9 cellular contexts compared by ENCODE assay signal in the genomic region with DNA sequence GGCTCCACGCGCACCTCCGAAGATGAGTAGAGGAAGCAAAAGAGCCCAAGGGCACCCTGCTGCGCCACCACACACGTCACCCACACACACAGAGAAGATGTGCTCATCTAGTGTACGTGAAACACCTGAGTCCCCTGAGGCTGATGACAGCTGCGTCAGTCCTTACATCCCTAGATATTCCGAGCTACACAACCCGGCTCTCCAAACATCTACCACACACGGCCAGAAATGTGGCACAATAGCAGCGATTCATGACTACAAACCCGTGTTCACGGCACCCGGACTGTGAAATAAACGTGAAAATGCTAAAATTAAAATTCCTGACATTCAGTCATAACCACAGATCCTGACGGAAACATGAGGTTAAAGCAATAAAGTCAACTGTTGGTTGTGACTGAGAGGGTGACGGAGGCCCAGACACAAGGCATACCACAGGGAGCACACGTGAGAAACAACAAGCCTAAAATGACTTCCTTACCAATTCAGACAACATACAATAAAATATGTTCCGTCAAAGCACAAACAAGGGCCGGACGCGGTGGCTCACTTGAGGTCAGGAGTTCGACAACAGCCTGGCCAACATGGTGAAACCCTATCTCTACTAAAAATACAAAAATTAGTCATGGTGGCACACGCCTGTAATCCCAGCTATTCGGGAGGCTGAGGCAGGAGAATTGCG. TPM values are rescaled to one million over a fixed set of nuclear protein-coding genes. Genes with fewer than 3 reads are reported as not detected.
A peak's percentile ranks its signal among the peaks of the same experiment; 100 is the strongest.
DNase-seq lines count a peak whose midpoint lies in the region; ATAC-seq and TF ChIP-seq lines count a peak whose summit lies in the region.
"Had no signal": no experiment of that assay in that cellular context is flagged by ENCODE, and none has a peak within 500 bp of the region (broad histone marks: within the 10 kb centered on the region; RNA-seq: fewer than 3 reads in every experiment).

No MANE protein-coding gene starts in this region.

- peaks cover 88% of the 10 kb centered on the region for H3K36me3 Mint-ChIP-seq in activated T-cell treated with anti-CD3 and anti-CD28 coated beads, Interleukin-2, amount 50 U/mL, for 24 hours (ENCODE audit: low read depth)
- peaks cover 100% of the 10 kb centered on the region for H3K36me3 Mint-ChIP-seq in stimulated activated effector memory CD8-positive, alpha-beta T cell treated with anti-CD3 and anti-CD28 coated beads, Interleukin-12 subunit alpha, Interleukin-12 subunit beta, amount 100 ng/mL, for 72 hours

- TF ChIP-seq CTCF in esophagus muscularis mucosa (IDR thresholded peaks at IDR 0.05) (no peak), testis (IDR thresholded peaks at IDR 0.05) (no peak)

- no peaks in the 10 kb centered on the region for H3K27me3 Mint-ChIP-seq in activated T-cell treated with anti-CD3 and anti-CD28 coated beads, Interleukin-2, amount 50 U/mL, for 24 hours

- H3K27ac ChIP-seq in esophagus muscularis mucosa (replicated peaks in 1 of 4), result peak overlapping the region in 3 of 4 donors; percentile 23 to 45 (median 35)
- no peak overlapping the region for H3K27ac ChIP-seq in testis
- H3K27ac ChIP-seq: HL-60, PC-9 had no signal

- H3K36me3 ChIP-seq in esophagus muscularis mucosa (peaks cover 36 to 72% (median 44%) of the 10 kb centered on the region in 4 donors), testis (ENCODE audit: low read depth, missing control alignments) (no peaks in the 10 kb centered on the region)

- no peak for TF ChIP-seq EP300 in esophagus muscularis mucosa (IDR thresholded peaks at IDR 0.05)

- no peak overlapping the region for H3K4me3 Mint-ChIP-seq in activated T-cell treated with anti-CD3 and anti-CD28 coated beads, Interleukin-2, amount 50 U/mL, for 24 hours
- peak overlapping the region; percentile 26 for H3K4me3 Mint-ChIP-seq in stimulated activated effector memory CD8-positive, alpha-beta T cell treated with anti-CD3 and anti-CD28 coated beads, Interleukin-12 subunit alpha, Interleukin-12 subunit beta, amount 100 ng/mL, for 72 hours

- no peaks in the 10 kb centered on the region for H3K27me3 ChIP-seq in esophagus muscularis mucosa
- H3K27me3 ChIP-seq in testis, result no peaks in the 10 kb centered on the region

- peak; percentile 37 for ATAC-seq in stimulated activated effector memory CD8-positive, alpha-beta T cell treated with anti-CD3 and anti-CD28 coated beads, Interleukin-12 subunit alpha, Interleukin-12 subunit beta, amount 100 ng/mL, for 72 hours

- H3K4me3 ChIP-seq in esophagus muscularis mucosa (no peak overlapping the region), testis (no peak overlapping the region)
- H3K4me3 ChIP-seq: PC-9 had no signal

- TF ChIP-seq POLR2A in esophagus muscularis mucosa (IDR thresholded peaks at IDR 0.05; ENCODE audit: low read depth) (no peak), testis (IDR thresholded peaks at IDR 0.05) (no peak)

- H3K4me1 ChIP-seq in esophagus muscularis mucosa, result peaks cover 27 to 77% (median 67%) of the 10 kb centered on the region in 4 donors
- peaks cover 28% of the 10 kb centered on the region for H3K4me1 ChIP-seq in testis

- no peaks in the 10 kb centered on the region for H3K9me3 Mint-ChIP-seq in activated T-cell treated with anti-CD3 and anti-CD28 coated beads, Interleukin-2, amount 50 U/mL, for 24 hours
- no peaks in the 10 kb centered on the region for H3K9me3 Mint-ChIP-seq in stimulated activated effector memory CD8-positive, alpha-beta T cell treated with anti-CD3 and anti-CD28 coated beads, Interleukin-12 subunit alpha, Interleukin-12 subunit beta, amount 100 ng/mL, for 72 hours

- intact Hi-C loops in esophagus muscularis mucosa (cut with DNase I) (no loop called here), testis (cut with DNase I; ENCODE audit: low total_unique reads) (no loop called here)

- 88% methylated on average over 26 of the region's 26 CpGs for whole genome bisulfite sequencing in esophagus muscularis mucosa
- 85 to 87% methylated on average over 26 of the region's 26 CpGs for WGBS in testis, 2 donors

- H3K9me3 ChIP-seq in esophagus muscularis mucosa (no peaks in the 10 kb centered on the region), testis (no peaks in the 10 kb centered on the region)

- no peak for DNase-seq in activated T-cell treated with anti-CD3 and anti-CD28 coated beads, Interleukin-2, amount 50 U/mL, for 24 hours
- no peak for DNase-seq in activated T-cell treated with anti-CD3 and anti-CD28 coated beads for 4 hours
- DNase-seq in esophagus muscularis mucosa (ENCODE audit: extremely low spot score), result no peak
- DNase-seq in stimulated activated effector memory CD8-positive, alpha-beta T cell treated with anti-CD3 and anti-CD28 coated beads, Interleukin-12 subunit alpha, Interleukin-12 subunit beta, amount 100 ng/mL, for 72 hours (ENCODE audit: low spot score in 2 of 2), result no peak
- no peak for DNase-seq in NCI-H1436 (lab: John Stamatoyannopoulos, UW)
- DNase-seq in testis, result no peak
- DNase-seq: PC-9, retina had no signal

- peaks cover 47% of the 10 kb centered on the region for H3K4me1 Mint-ChIP-seq in activated T-cell treated with anti-CD3 and anti-CD28 coated beads, Interleukin-2, amount 50 U/mL, for 24 hours (ENCODE audit: low read depth)
- H3K4me1 Mint-ChIP-seq in stimulated activated effector memory CD8-positive, alpha-beta T cell treated with anti-CD3 and anti-CD28 coated beads, Interleukin-12 subunit alpha, Interleukin-12 subunit beta, amount 100 ng/mL, for 72 hours, result peaks cover 29% of the 10 kb centered on the region

- H3K27ac Mint-ChIP-seq in activated T-cell treated with anti-CD3 and anti-CD28 coated beads, Interleukin-2, amount 50 U/mL, for 24 hours, result peak overlapping the region; percentile 80
- H3K27ac Mint-ChIP-seq in stimulated activated effector memory CD8-positive, alpha-beta T cell treated with anti-CD3 and anti-CD28 coated beads, Interleukin-12 subunit alpha, Interleukin-12 subunit beta, amount 100 ng/mL, for 72 hours, result peak overlapping the region; percentile 71

RNA-seq across cellular contexts. Expression of gene SSU72, which starts 7.4 kb away (rescaled TPM):
- total RNA-seq in esophagus muscularis mucosa (100 to 1,000 TPM in 2 of 4 donors, 10 to 100 TPM in 2; 78.7 to 134 (median 112) TPM), testis (100 to 1,000 TPM; 146 to 158 TPM)
- polyA plus RNA-seq in testis (ENCODE audit: insufficient read depth, low read depth, low replicate concordance), result 67.0 TPM

RNA-seq across cellular contexts. Expression of gene TMEM240, which starts 26.9 kb away (rescaled TPM):
- 10 to 100 TPM in 2 of 4 donors, 1 to 10 TPM in 2; 8.7 to 22.1 (median 13.9) TPM for total RNA-seq in esophagus muscularis mucosa
- total RNA-seq in testis, result 1 to 10 TPM; 3.6 to 6.3 TPM
- 4.3 TPM for polyA plus RNA-seq in testis (ENCODE audit: insufficient read depth, low read depth, low replicate concordance)

RNA-seq across cellular contexts. Expression of gene FNDC10, which starts 32.6 kb away (rescaled TPM):
- total RNA-seq in esophagus muscularis mucosa, result 1 to 10 TPM in 1 of 4 donors, under 1 TPM in 2, not detected in 1; 0.50 to 1.9 (median 0.84) TPM
- total RNA-seq in testis, result 10 to 100 TPM; 36.8 to 54.0 TPM
- 15.5 TPM for polyA plus RNA-seq in testis (ENCODE audit: insufficient read depth, low read depth, low replicate concordance)

RNA-seq across cellular contexts. Expression of gene MIB2, which starts 48.0 kb away (rescaled TPM):
- total RNA-seq in esophagus muscularis mucosa (10 to 100 TPM; 33.6 to 99.9 (median 74.6) TPM), testis (100 to 1,000 TPM; 154 to 172 TPM)
- 38.7 TPM for polyA plus RNA-seq in testis (ENCODE audit: insufficient read depth, low read depth, low replicate concordance)

RNA-seq across cellular contexts. Expression of gene ATAD3A, which starts 55.3 kb away (rescaled TPM):
- total RNA-seq in esophagus muscularis mucosa (10 to 100 TPM; 18.3 to 29.3 (median 25.2) TPM), testis (10 to 100 TPM; 35.7 to 37.4 TPM)
- polyA plus RNA-seq in testis (ENCODE audit: insufficient read depth, low read depth, low replicate concordance), result 22.0 TPM

Comparison
In these comparisons a context has a peak if more than half of its experiments do, and no peak if none do; other contexts are left out.
1. H3K27ac ChIP-seq: peak in esophagus muscularis mucosa (3 of 4); none in testis (0 of 2).
2. RNA of gene FNDC10, which starts 32.6 kb away (total RNA-seq): 36.8 to 54.0 TPM in testis; 0.50 to 1.9 TPM in esophagus muscularis mucosa; every median in the first group is over 10 times any median in the second.